Comparison of ENCODE assay signal across 1 cellular context in genomic region chr16:1492923-1493745, GRCh38.
A peak's percentile ranks its signal among the peaks of the same experiment; 100 is the strongest.
TF ChIP-seq lines count a peak whose summit lies in the region.

TELO2 (plus strand) TSS chr16:1493360; CDS start chr16:1494282, 922 bp downstream.

TF ChIP-seq in IMR-90, 13 proteins besides CTCF, POLR2A, EP300 and RAD21 (continued from another document):
- peak; percentile 63 for TF ChIP-seq USF2 (IDR thresholded peaks at IDR 0.05; ENCODE audit: low read depth, low read length)
- no peak for TF ChIP-seq NFE2L2 (IDR thresholded peaks at IDR 0.05; ENCODE audit: low read depth, low read length)
